ENCODE assay signal across 19 cellular contexts in the genomic region with DNA sequence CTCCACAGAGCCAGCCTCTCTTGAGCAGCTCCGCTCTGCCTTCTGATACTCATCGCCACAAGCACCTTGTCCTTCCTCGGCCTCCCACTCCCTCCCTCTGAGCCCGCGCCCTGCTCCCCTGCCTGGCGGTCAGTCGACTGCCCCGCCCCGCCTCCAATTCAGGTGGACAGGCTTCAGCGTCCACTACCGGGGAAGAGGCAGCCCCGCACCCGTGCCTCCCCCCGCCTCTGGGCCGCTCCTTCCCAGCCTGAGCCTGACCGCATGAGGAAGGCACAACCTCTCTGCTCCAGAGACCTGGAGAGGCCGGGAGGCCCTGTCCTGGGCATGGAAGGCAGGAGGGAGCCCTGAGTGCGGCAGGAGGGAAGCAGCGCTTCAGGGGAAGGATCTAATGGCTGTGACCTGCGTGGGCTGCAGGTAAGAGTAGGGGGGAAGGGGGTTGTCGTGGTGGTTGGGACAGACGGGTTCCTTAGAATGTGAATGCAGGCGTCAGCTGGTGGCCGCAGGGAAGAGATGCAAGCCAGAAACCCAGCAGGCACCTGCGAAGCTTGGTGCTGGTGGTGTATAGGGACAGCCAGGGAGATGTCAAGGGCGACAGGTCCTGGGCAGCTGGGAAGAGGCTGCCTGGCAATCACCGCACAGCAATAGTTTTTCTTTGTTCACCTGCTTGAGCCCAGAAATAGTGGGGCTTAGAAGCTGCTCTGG. TPM values are rescaled to one million over a fixed set of nuclear protein-coding genes. Genes with fewer than 3 reads are reported as not detected.
DNase-seq lines count a peak whose midpoint lies in the region; ATAC-seq and TF ChIP-seq lines count a peak whose summit lies in the region.
"Had no signal": no experiment of that assay in that cellular context is flagged by ENCODE, and none has a peak within 500 bp of the region (broad histone marks: within the 10 kb centered on the region; RNA-seq: fewer than 3 reads in every experiment).

No MANE protein-coding gene starts in this region.

- no peak overlapping the region for H3K4me3 Mint-ChIP-seq in chondrocyte (ENCODE audit: unreplicated experiment)
- H3K4me3 Mint-ChIP-seq in stimulated activated naive B cell treated with anti-CD40 and anti-IgM and Interleukin-4, amounts not matched to agents 10 μg/mL and 1 μg/mL and 100 μg/mL, for 72 hours, result no peak overlapping the region
- H3K4me3 Mint-ChIP-seq in activated T-cell treated with anti-CD3 and anti-CD28 coated beads, Interleukin-2, amount 50 U/mL, for 4 hours, result no peak overlapping the region
- H3K4me3 Mint-ChIP-seq: activated CD4-positive, alpha-beta memory T cell treated with anti-CD3 and anti-CD28 coated beads, Interleukin-2, amount 10 ng/mL, durations not matched to agents 7 days and 5 days had no signal

- peak overlapping the region; percentile 63 for H3K18ac ChIP-seq in neuronal stem cell (ENCODE audit: low read length)

- peaks cover 12% of the 10 kb centered on the region for H3K4me1 Mint-ChIP-seq in chondrocyte (ENCODE audit: low read depth)
- H3K4me1 Mint-ChIP-seq in stimulated activated naive B cell treated with anti-CD40 and anti-IgM and Interleukin-4, amounts not matched to agents 10 μg/mL and 1 μg/mL and 100 μg/mL, for 72 hours, result peaks cover 24 to 43% of the 10 kb centered on the region in 2 donors
- H3K4me1 Mint-ChIP-seq in activated T-cell treated with anti-CD3 and anti-CD28 coated beads, Interleukin-2, amount 50 U/mL, for 4 hours (ENCODE audit: low read depth), result peaks cover 18% of the 10 kb centered on the region

- no CpG with 5 or more reads among the region's 27 CpGs for WGBS in iPS DF 6.9 (ENCODE audit: insufficient coverage, insufficient read length)
- no CpG with 5 or more reads among the region's 27 CpGs for WGBS in neuronal stem cell (ENCODE audit: extremely low coverage in 2 of 2, insufficient read length in 2 of 2, insufficient replicate concordance in 1 of 2), 2 donors

- peak overlapping the region; percentile 12 for H3K14ac ChIP-seq in neuronal stem cell (ENCODE audit: low read length)

- peaks cover 35% of the 10 kb centered on the region for H3K27me3 Mint-ChIP-seq in chondrocyte (ENCODE audit: low read depth)
- H3K27me3 Mint-ChIP-seq in stimulated activated naive B cell treated with anti-CD40 and anti-IgM and Interleukin-4, amounts not matched to agents 10 μg/mL and 1 μg/mL and 100 μg/mL, for 72 hours, result peaks cover 62 to 74% of the 10 kb centered on the region in 2 donors
- peaks cover 44% of the 10 kb centered on the region for H3K27me3 Mint-ChIP-seq in activated T-cell treated with anti-CD3 and anti-CD28 coated beads, Interleukin-2, amount 50 U/mL, for 4 hours (ENCODE audit: low read depth)

- H3K27me3 ChIP-seq in iPS DF 6.9 (ENCODE audit: control insufficient read depth, insufficient read depth, low read length) (peaks cover 43% of the 10 kb centered on the region), neuronal stem cell (ENCODE audit: control insufficient read depth in 3 of 3, insufficient read depth in 3 of 3, low read depth in 1 of 3, low read length in 3 of 3) (peaks cover 24 to 62% (median 59%) of the 10 kb centered on the region in 3 experiments)

- H3K27ac Mint-ChIP-seq in chondrocyte (ENCODE audit: unreplicated experiment), result no peak overlapping the region
- H3K27ac Mint-ChIP-seq in stimulated activated naive B cell treated with anti-CD40 and anti-IgM and Interleukin-4, amounts not matched to agents 10 μg/mL and 1 μg/mL and 100 μg/mL, for 72 hours, result no peak overlapping the region
- H3K27ac Mint-ChIP-seq: activated CD4-positive, alpha-beta memory T cell treated with anti-CD3 and anti-CD28 coated beads, Interleukin-2, amount 10 ng/mL, durations not matched to agents 7 days and 5 days had no signal

- no peaks in the 10 kb centered on the region for H3K9me3 ChIP-seq in iPS DF 6.9 (ENCODE audit: control insufficient read depth, insufficient read depth, low read length)
- H3K9me3 ChIP-seq in neuronal stem cell (replicated peaks in 1 of 2; ENCODE audit: control insufficient read depth in 2 of 2, insufficient read depth in 1 of 2, low read depth in 1 of 2, low read length in 2 of 2), result peaks cover 4 to 5% of the 10 kb centered on the region in 2 donors
- H3K9me3 ChIP-seq: thoracic aorta had no signal

- H4K8ac ChIP-seq in neuronal stem cell (ENCODE audit: low read depth, low read length), result peak overlapping the region; percentile 54

- H3K4me3 ChIP-seq in iPS DF 6.9 (ENCODE audit: low read length) (peak overlapping the region; percentile 2; the same call in 1 of the 2 replicates), neuronal stem cell (ENCODE audit: low read length in 2 of 2) (peak overlapping the region in 1 of 2 donors; percentile 50)

- no peaks in the 10 kb centered on the region for H3K79me1 ChIP-seq in neuronal stem cell (ENCODE audit: low read depth, low read length)

- no peak for ATAC-seq in HG03135 (IDR thresholded peaks at IDR 0.05; ENCODE audit: unreplicated experiment)
- no peak for ATAC-seq in stimulated activated naive B cell treated with anti-CD40 and anti-IgM and Interleukin-4, amounts not matched to agents 10 μg/mL and 1 μg/mL and 100 μg/mL, for 72 hours (replicated peaks)
- no peak for ATAC-seq in activated T-cell treated with anti-CD3 and anti-CD28 coated beads, Interleukin-2, amount 50 U/mL, for 4 hours
- ATAC-seq: effector memory CD8-positive, alpha-beta T cell; Right ventricle myocardium inferior had no signal

- TF ChIP-seq CTCF in chondrocyte (IDR thresholded peaks at IDR 0.05), result no peak

- H2BK12ac ChIP-seq in neuronal stem cell (ENCODE audit: low read length), result peak overlapping the region; percentile 46

- peaks cover 6% of the 10 kb centered on the region; the same call in 1 of the 2 replicates for H3K4me1 ChIP-seq in iPS DF 6.9 (ENCODE audit: control insufficient read depth, insufficient read depth, low read length)
- peaks cover 19 to 21% of the 10 kb centered on the region in 2 donors for H3K4me1 ChIP-seq in neuronal stem cell (ENCODE audit: control insufficient read depth in 2 of 2, insufficient read depth in 1 of 2, low read depth in 1 of 2, low read length in 2 of 2)

- H3K23ac ChIP-seq in neuronal stem cell (ENCODE audit: low read depth, low read length, poor library complexity), result peak overlapping the region; percentile 60

- H3K9ac ChIP-seq in neuronal stem cell (ENCODE audit: low read depth, low read length, poor library complexity), result peak overlapping the region; percentile 66

- peak overlapping the region; percentile 83 for H2AK5ac ChIP-seq in neuronal stem cell (ENCODE audit: low read depth, low read length)

- peak overlapping the region; percentile 48 for H3K4me2 ChIP-seq in neuronal stem cell (ENCODE audit: insufficient read depth, low read length, poor library complexity, severe bottlenecking)

- H3K27ac ChIP-seq in iPS DF 6.9 (ENCODE audit: low read length) (no peak overlapping the region), neuronal stem cell (replicated peaks; ENCODE audit: low read length) (no peak overlapping the region)
- H3K27ac ChIP-seq: thoracic aorta, VCaP had no signal

- H2BK120ac ChIP-seq in neuronal stem cell (ENCODE audit: low read depth, low read length), result peak overlapping the region; percentile 28

- H2AFZ ChIP-seq in neuronal stem cell (ENCODE audit: low read length), result peak overlapping the region; percentile 77

- no peak overlapping the region for H3K4ac ChIP-seq in neuronal stem cell (ENCODE audit: low read length)

- peak overlapping the region; percentile 41 for H2BK15ac ChIP-seq in neuronal stem cell (ENCODE audit: low read length)

- H3K9me3 Mint-ChIP-seq in chondrocyte (ENCODE audit: low read depth), result no peaks in the 10 kb centered on the region
- H3K9me3 Mint-ChIP-seq in stimulated activated naive B cell treated with anti-CD40 and anti-IgM and Interleukin-4, amounts not matched to agents 10 μg/mL and 1 μg/mL and 100 μg/mL, for 72 hours, result no peaks in the 10 kb centered on the region
- H3K9me3 Mint-ChIP-seq in activated T-cell treated with anti-CD3 and anti-CD28 coated beads, Interleukin-2, amount 50 U/mL, for 4 hours, result no peaks in the 10 kb centered on the region
- H3K9me3 Mint-ChIP-seq: activated CD4-positive, alpha-beta memory T cell treated with anti-CD3 and anti-CD28 coated beads, Interleukin-2, amount 10 ng/mL, durations not matched to agents 7 days and 5 days; effector memory CD8-positive, alpha-beta T cell had no signal

- H3K36me3 ChIP-seq in iPS DF 6.9 (ENCODE audit: control insufficient read depth, insufficient read depth, low read length) (no peaks in the 10 kb centered on the region), neuronal stem cell (replicated peaks in 1 of 2; ENCODE audit: control insufficient read depth in 2 of 2, insufficient read depth in 2 of 2, low read length in 2 of 2) (no peaks in the 10 kb centered on the region)
- H3K36me3 ChIP-seq: thoracic aorta had no signal

- H2BK5ac ChIP-seq in neuronal stem cell (ENCODE audit: low read length), result no peak overlapping the region

- H4K91ac ChIP-seq in neuronal stem cell (ENCODE audit: low read depth, low read length, poor library complexity), result no peak overlapping the region

- DNase-seq in DMS53 treated with DMSO at 0.1 percent for 48 hours (lab: John Stamatoyannopoulos, UW; ENCODE audit: unreplicated experiment) (peak; percentile 18), NCI-H69 (lab: John Stamatoyannopoulos, UW) (peak; percentile 71), iPS DF 6.9 (ENCODE audit: low read depth, low spot score) (no peak), neuronal stem cell (ENCODE audit: low spot score) (no peak), chondrocyte (ENCODE audit: low spot score) (no peak)
- no peak for DNase-seq in stimulated activated naive B cell treated with anti-CD40 and anti-IgM and Interleukin-4, amounts not matched to agents 10 μg/mL and 1 μg/mL and 100 μg/mL, for 72 hours
- no peak for DNase-seq in activated T-cell treated with anti-CD3 and anti-CD28 coated beads, Interleukin-2, amount 50 U/mL, for 4 hours
- DNase-seq: activated CD4-positive, alpha-beta memory T cell treated with anti-CD3 and anti-CD28 coated beads, Interleukin-2, amount 10 ng/mL, durations not matched to agents 7 days and 5 days; effector memory CD8-positive, alpha-beta T cell; mammary epithelial cell; NCI-H345; stimulated activated CD4-positive, alpha-beta T cell treated with anti-CD3 and anti-CD28 coated beads, Interleukin-4, amount 100 ng/mL, for 1 hour; stimulated activated CD8-positive, alpha-beta memory T cell treated with anti-CD3 and anti-CD28 coated beads, Interleukin-4, amount 100 ng/mL, for 48 hours had no signal

- peaks cover 1% of the 10 kb centered on the region for H3K36me3 Mint-ChIP-seq in chondrocyte (ENCODE audit: low read depth)
- peaks cover 2 to 3% of the 10 kb centered on the region in 2 donors for H3K36me3 Mint-ChIP-seq in stimulated activated naive B cell treated with anti-CD40 and anti-IgM and Interleukin-4, amounts not matched to agents 10 μg/mL and 1 μg/mL and 100 μg/mL, for 72 hours
- H3K36me3 Mint-ChIP-seq in activated T-cell treated with anti-CD3 and anti-CD28 coated beads, Interleukin-2, amount 50 U/mL, for 4 hours (ENCODE audit: insufficient read depth), result no peaks in the 10 kb centered on the region

RNA-seq across cellular contexts. Expression of a gene that starts 3.0 kb away (rescaled TPM):
- 0.06 TPM for polyA plus RNA-seq in neuronal stem cell (2013, experiment 1 of 2)
- polyA plus RNA-seq in neuronal stem cell (2013, experiment 2 of 2), result 0.12 TPM
- not detected in 3 replicates for total RNA-seq in chondrocyte
- total RNA-seq in activated T-cell treated with anti-CD3 and anti-CD28 coated beads, Interleukin-2, amount 50 U/mL, for 4 hours, result not detected
- total RNA-seq: LHCN-M2; mammary epithelial cell; T-helper 1 cell treated with Interleukin-12 subunit alpha and Interleukin-12 subunit beta and Interleukin-4 antibody, amounts not matched to agents 30 ng/mL and 1 ng/mL, for 36 hours had no signal
- polyA plus RNA-seq: mammary epithelial cell had no signal

RNA-seq across cellular contexts. Expression of a gene that starts 53.2 kb away (rescaled TPM):
- polyA plus RNA-seq in neuronal stem cell (2013, experiment 1 of 2), result 63.0 TPM
- polyA plus RNA-seq in neuronal stem cell (2013, experiment 2 of 2), result 62.7 TPM
- 44.5 to 60.2 TPM (median 49.5 TPM) in 3 replicates for total RNA-seq in chondrocyte
- total RNA-seq in activated T-cell treated with anti-CD3 and anti-CD28 coated beads, Interleukin-2, amount 50 U/mL, for 4 hours, result 10 to 100 TPM; 67.5 to 81.8 (median 74.8) TPM

Comparison
In these comparisons a context has a peak if more than half of its experiments do, and no peak if none do; other contexts are left out.
1. DNase-seq: peak in DMS53 treated with DMSO at 0.1 percent for 48 hours (single experiment) and NCI-H69 (single experiment); none in iPS DF 6.9 (single experiment), neuronal stem cell (single experiment), chondrocyte (single experiment), stimulated activated naive B cell treated with anti-CD40 and anti-IgM and Interleukin-4, amounts not matched to agents 10 μg/mL and 1 μg/mL and 100 μg/mL, for 72 hours (single experiment) and activated T-cell treated with anti-CD3 and anti-CD28 coated beads, Interleukin-2, amount 50 U/mL, for 4 hours (single experiment).